ENCODE assay signal across 1 cellular context in the genomic region with DNA sequence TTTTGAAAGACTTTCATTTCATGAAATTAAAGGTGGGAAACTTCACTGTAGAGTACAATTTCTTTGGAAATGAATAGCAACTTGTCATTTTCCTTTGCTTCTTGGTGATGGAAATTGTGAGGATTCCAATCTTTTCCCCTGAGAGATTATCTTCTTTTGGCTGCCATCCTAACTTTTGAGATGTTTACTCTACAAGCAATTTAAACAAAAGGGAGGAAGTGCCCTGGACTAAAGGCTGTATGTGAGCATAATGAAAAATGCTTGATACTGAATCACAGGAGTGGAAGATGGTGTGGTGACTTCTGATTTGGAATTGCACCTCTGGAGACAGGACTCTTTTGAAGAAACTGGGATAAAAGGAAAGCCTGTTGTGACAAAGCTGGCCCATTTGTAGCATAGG.
TF ChIP-seq lines count a peak whose summit lies in the region.

No MANE protein-coding gene starts in this region.

TF ChIP-seq in IMR-90, 13 proteins besides CTCF, POLR2A, EP300 and RAD21:
- TF ChIP-seq SMC3 (IDR thresholded peaks at IDR 0.05; ENCODE audit: low read depth, low read length) (no peak), CHD1 (IDR thresholded peaks at IDR 0.05; ENCODE audit: low read depth, low read length) (no peak), CEBPB (IDR thresholded peaks at IDR 0.05; ENCODE audit: low read depth, low read length) (no peak), MAZ (IDR thresholded peaks at IDR 0.05; ENCODE audit: borderline replicate concordance, low read depth, low read length) (no peak), RCOR1 (IDR thresholded peaks at IDR 0.05; ENCODE audit: insufficient replicate concordance, low read length) (no peak), RFX5 (IDR thresholded peaks at IDR 0.05; ENCODE audit: low read depth, low read length) (no peak), MAFK (IDR thresholded peaks at IDR 0.05; ENCODE audit: low read depth, low read length) (no peak), NFE2L2 (IDR thresholded peaks at IDR 0.05; ENCODE audit: low read depth, low read length) (no peak), BHLHE40 (IDR thresholded peaks at IDR 0.05; ENCODE audit: low read depth, low read length) (no peak), FOS (IDR thresholded peaks at IDR 0.05; ENCODE audit: low read depth, low read length) (no peak), MXI1 (IDR thresholded peaks at IDR 0.05; ENCODE audit: borderline replicate concordance, low read depth, low read length) (no peak)
- TF ChIP-seq, protein P1, sequence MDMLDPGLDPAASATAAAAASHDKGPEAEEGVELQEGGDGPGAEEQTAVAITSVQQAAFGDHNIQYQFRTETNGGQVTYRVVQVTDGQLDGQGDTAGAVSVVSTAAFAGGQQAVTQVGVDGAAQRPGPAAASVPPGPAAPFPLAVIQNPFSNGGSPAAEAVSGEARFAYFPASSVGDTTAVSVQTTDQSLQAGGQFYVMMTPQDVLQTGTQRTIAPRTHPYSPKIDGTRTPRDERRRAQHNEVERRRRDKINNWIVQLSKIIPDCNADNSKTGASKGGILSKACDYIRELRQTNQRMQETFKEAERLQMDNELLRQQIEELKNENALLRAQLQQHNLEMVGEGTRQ (IDR thresholded peaks at IDR 0.05; ENCODE audit: low read depth, low read length), result no peak
TF ChIP-seq in IMR-90: peak in this region for 0.
